In the genomic region with DNA sequence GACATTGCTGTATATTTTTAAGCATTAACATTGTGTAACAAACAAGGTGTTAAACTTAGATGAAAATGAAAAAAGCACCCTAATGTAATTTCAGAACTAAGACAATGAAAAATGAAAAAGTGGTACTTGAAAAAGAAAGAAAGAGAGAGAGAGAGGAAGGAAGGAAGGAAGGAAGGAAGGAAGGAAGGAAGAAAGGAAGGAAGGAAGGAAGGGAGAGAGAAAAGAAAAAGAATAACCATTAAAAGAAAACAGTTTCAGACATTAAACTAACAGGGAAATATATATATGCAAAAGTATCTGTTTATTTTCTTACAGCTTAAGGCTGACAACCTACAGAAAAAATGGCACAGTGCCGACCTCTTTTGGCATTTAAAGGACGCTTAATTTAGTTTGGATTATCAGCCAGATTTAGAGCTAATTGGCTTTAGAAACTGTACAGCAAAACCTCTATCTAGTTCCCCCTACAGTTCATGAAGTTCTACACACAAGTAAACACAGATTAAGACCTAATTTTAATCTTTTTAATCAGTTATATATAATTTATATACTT, we compare ENCODE assay signal across 1 cellular context.
TF ChIP-seq lines count a peak whose summit lies in the region.

No MANE protein-coding gene starts in this region.

TF ChIP-seq in K562, 482 proteins besides CTCF, POLR2A, EP300 and RAD21:
- TF ChIP-seq, protein P1, sequence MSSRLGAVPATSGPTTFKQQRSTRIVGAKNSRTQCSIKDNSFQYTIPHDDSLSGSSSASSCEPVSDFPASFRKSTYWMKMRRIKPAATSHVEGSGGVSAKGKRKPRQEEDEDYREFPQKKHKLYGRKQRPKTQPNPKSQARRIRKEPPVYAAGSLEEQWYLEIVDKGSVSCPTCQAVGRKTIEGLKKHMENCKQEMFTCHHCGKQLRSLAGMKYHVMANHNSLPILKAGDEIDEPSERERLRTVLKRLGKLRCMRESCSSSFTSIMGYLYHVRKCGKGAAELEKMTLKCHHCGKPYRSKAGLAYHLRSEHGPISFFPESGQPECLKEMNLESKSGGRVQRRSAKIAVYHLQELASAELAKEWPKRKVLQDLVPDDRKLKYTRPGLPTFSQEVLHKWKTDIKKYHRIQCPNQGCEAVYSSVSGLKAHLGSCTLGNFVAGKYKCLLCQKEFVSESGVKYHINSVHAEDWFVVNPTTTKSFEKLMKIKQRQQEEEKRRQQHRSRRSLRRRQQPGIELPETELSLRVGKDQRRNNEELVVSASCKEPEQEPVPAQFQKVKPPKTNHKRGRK (tag; IDR thresholded peaks at IDR 0.05), result peak; percentile 78
- TF ChIP-seq TAF1 (IDR thresholded peaks at IDR 0.05; ENCODE audit: control insufficient read depth, extremely low read depth, insufficient read depth, low read length, severe bottlenecking) (no peak), SAFB2 (IDR thresholded peaks at IDR 0.05; ENCODE audit: borderline replicate concordance, low read depth, low read length, severe bottlenecking) (no peak)
- TF ChIP-seq, protein P2, sequence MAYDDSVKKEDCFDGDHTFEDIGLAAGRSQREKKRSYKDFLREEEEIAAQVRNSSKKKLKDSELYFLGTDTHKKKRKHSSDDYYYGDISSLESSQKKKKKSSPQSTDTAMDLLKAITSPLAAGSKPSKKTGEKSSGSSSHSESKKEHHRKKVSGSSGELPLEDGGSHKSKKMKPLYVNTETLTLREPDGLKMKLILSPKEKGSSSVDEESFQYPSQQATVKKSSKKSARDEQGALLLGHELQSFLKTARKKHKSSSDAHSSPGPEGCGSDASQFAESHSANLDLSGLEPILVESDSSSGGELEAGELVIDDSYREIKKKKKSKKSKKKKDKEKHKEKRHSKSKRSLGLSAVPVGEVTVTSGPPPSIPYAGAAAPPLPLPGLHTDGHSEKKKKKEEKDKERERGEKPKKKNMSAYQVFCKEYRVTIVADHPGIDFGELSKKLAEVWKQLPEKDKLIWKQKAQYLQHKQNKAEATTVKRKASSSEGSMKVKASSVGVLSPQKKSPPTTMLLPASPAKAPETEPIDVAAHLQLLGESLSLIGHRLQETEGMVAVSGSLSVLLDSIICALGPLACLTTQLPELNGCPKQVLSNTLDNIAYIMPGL (CRISPR knock-in tag; IDR thresholded peaks at IDR 0.05), result no peak
